ENCODE assay signal across 16 cellular contexts in genomic region chr4:33091961-33092360, GRCh38.
DNase-seq lines count a peak whose midpoint lies in the region; ATAC-seq and TF ChIP-seq lines count a peak whose summit lies in the region.
"Had no signal": no experiment of that assay in that cellular context is flagged by ENCODE, and none has a peak within 500 bp of the region (broad histone marks: within the 10 kb centered on the region; RNA-seq: fewer than 3 reads in every experiment).

No MANE protein-coding gene starts in this region.

- H3K79me2 ChIP-seq in GM23248 (ENCODE audit: insufficient read depth) (no peaks in the 10 kb centered on the region), PC-3 (ENCODE audit: low read length) (no peaks in the 10 kb centered on the region)

- peak overlapping the region; percentile 1; the same call in 1 of the 2 replicates for H3K27ac ChIP-seq in GM23248
- H3K27ac ChIP-seq in PC-3 (ENCODE audit: low read length), result no peak overlapping the region
- H3K27ac ChIP-seq: BLaER1 treated with 17β-estradiol and CSF1 and Interleukin-3, amounts not matched to agents 10 nM and 100 nM had no signal

- no TSS peak for BruUV-seq in PC-3 (replicated peaks; lab: Mats Ljungman, UMichigan)

- DNase-seq in GM23248, result peak; percentile 61
- peak; percentile 23 for DNase-seq in PC-3
- DNase-seq in epithelial cell of esophagus (ENCODE audit: low read depth), result peak; percentile 44
- peak; percentile 81 for DNase-seq in fibroblast of pulmonary artery (ENCODE audit: low read depth)
- no peak for DNase-seq in stimulated activated CD4-positive, alpha-beta T cell treated with anti-CD3 and anti-CD28 coated beads, Interleukin-2, amount 100 ng/mL, for 24 hours
- DNase-seq in NCI-H1930 (lab: John Stamatoyannopoulos, UW), result no peak
- no peak for DNase-seq in stimulated activated CD4-positive, alpha-beta T cell treated with anti-CD3 and anti-CD28 coated beads, Interleukin-4, amount 100 ng/mL, for 4 hours
- DNase-seq: Calu3; CD8-positive, alpha-beta T cell; DMS53; DND-41; EL; IMR-90 had no signal

- WGBS in GM23248 (ENCODE audit: low coverage in 1 of 2, low lambda C conversion rate in 2 of 2, missing lambda C conversion rate in 2 of 2), 2 experiments, result 52 to 53% methylated on average over 3 of the region's 3 CpGs

- no peak overlapping the region for H3K4me2 ChIP-seq in GM23248 (ENCODE audit: unreplicated experiment)
- H3K4me2 ChIP-seq in PC-3 (ENCODE audit: low read length), result no peak overlapping the region
- H3K4me2 ChIP-seq: BLaER1 treated with 17β-estradiol and CSF1 and Interleukin-3, amounts not matched to agents 10 nM and 100 nM had no signal

- intact Hi-C loops in PC-3 (cut with micrococcal nuclease), result no loop called here

- no peak overlapping the region for H3K4me3 ChIP-seq in GM23248
- no peak overlapping the region for H3K4me3 ChIP-seq in PC-3 (ENCODE audit: low read length)
- H3K4me3 ChIP-seq in epithelial cell of esophagus (ENCODE audit: low read length), result no peak overlapping the region
- H3K4me3 ChIP-seq in fibroblast of pulmonary artery (replicated peaks; ENCODE audit: low read depth, low read length), result no peak overlapping the region
- H3K4me3 ChIP-seq: BLaER1 treated with 17β-estradiol and CSF1 and Interleukin-3, amounts not matched to agents 10 nM and 100 nM; HAP-1 had no signal

- POLR2A ChIA-PET in PC-3 (lab: Charles Lee; ENCODE audit: unreplicated experiment), result no interaction called here

- H3K9me3 ChIP-seq in GM23248 (ENCODE audit: low read depth) (no peaks in the 10 kb centered on the region), PC-3 (ENCODE audit: low read length) (no peaks in the 10 kb centered on the region)
- H3K9me3 ChIP-seq: BLaER1 treated with 17β-estradiol and CSF1 and Interleukin-3, amounts not matched to agents 10 nM and 100 nM; HAP-1 had no signal

- CTCF ChIA-PET in PC-3 (lab: Charles Lee), result no interaction called here

- TF ChIP-seq CTCF in PC-3 (conservative IDR thresholded peaks at IDR 0.05; ENCODE audit: low read depth, low read length) (no peak), epithelial cell of esophagus (IDR thresholded peaks at IDR 0.05; ENCODE audit: insufficient read depth, low read depth, low read length, missing control alignments) (no peak), fibroblast of pulmonary artery (IDR thresholded peaks at IDR 0.05; ENCODE audit: low read length, missing control alignments) (no peak)

- H2AFZ ChIP-seq in GM23248, result no peak overlapping the region
- no peak overlapping the region for H2AFZ ChIP-seq in PC-3 (ENCODE audit: low read length)

- peaks cover 55% of the 10 kb centered on the region for H3F3A ChIP-seq in GM23248 (ENCODE audit: insufficient read depth)
- H3F3A ChIP-seq in PC-3 (ENCODE audit: low read length, unreplicated experiment), result no peaks in the 10 kb centered on the region

- H3K9ac ChIP-seq in GM23248 (no peak overlapping the region), PC-3 (ENCODE audit: low read length) (no peak overlapping the region)
- H3K9ac ChIP-seq: BLaER1 treated with 17β-estradiol and CSF1 and Interleukin-3, amounts not matched to agents 10 nM and 100 nM had no signal

- ATAC-seq in PC-3 (no peak), HG03378 (IDR thresholded peaks at IDR 0.05; ENCODE audit: unreplicated experiment) (no peak)
- ATAC-seq: CD8-positive, alpha-beta T cell had no signal

- H3K9me2 ChIP-seq in GM23248 (ENCODE audit: insufficient read depth), result no peaks in the 10 kb centered on the region
- H3K9me2 ChIP-seq in PC-3 (replicated peaks; ENCODE audit: low read length), result no peaks in the 10 kb centered on the region

- H4K20me1 ChIP-seq in GM23248 (ENCODE audit: insufficient read depth) (no peaks in the 10 kb centered on the region), PC-3 (ENCODE audit: low read length) (no peaks in the 10 kb centered on the region)
- H4K20me1 ChIP-seq: BLaER1 treated with 17β-estradiol and CSF1 and Interleukin-3, amounts not matched to agents 10 nM and 100 nM had no signal

- in situ Hi-C loops in GM23248 (cut with MboI), result no loop called here

- H3K27me3 ChIP-seq in GM23248 (replicated peaks; ENCODE audit: insufficient read depth) (no peaks in the 10 kb centered on the region), PC-3 (ENCODE audit: low read length) (no peaks in the 10 kb centered on the region)
- H3K27me3 ChIP-seq: BLaER1 treated with 17β-estradiol and CSF1 and Interleukin-3, amounts not matched to agents 10 nM and 100 nM had no signal

- peaks cover 44% of the 10 kb centered on the region for H3K4me1 ChIP-seq in GM23248 (ENCODE audit: insufficient read depth)
- H3K4me1 ChIP-seq in PC-3 (ENCODE audit: insufficient read depth, low read length), result no peaks in the 10 kb centered on the region
- H3K4me1 ChIP-seq: BLaER1 treated with 17β-estradiol and CSF1 and Interleukin-3, amounts not matched to agents 10 nM and 100 nM; HAP-1 had no signal

- H3K36me3 ChIP-seq in GM23248 (ENCODE audit: low read depth) (no peaks in the 10 kb centered on the region), PC-3 (ENCODE audit: low read depth, low read length) (no peaks in the 10 kb centered on the region)
- H3K36me3 ChIP-seq: BLaER1 treated with 17β-estradiol and CSF1 and Interleukin-3, amounts not matched to agents 10 nM and 100 nM; HAP-1 had no signal

Comparison
In these comparisons a context has a peak if more than half of its experiments do, and no peak if none do; other contexts are left out.
1. DNase-seq: peak in GM23248 (single experiment), PC-3 (single experiment), epithelial cell of esophagus (single experiment) and fibroblast of pulmonary artery (single experiment); none in stimulated activated CD4-positive, alpha-beta T cell treated with anti-CD3 and anti-CD28 coated beads, Interleukin-2, amount 100 ng/mL, for 24 hours (0 of 2), NCI-H1930 (0 of 2) and stimulated activated CD4-positive, alpha-beta T cell treated with anti-CD3 and anti-CD28 coated beads, Interleukin-4, amount 100 ng/mL, for 4 hours (0 of 2).